In genomic region chr6:16800942-16801341, GRCh38 we compare ENCODE assay signal across 1 cellular context.
TF ChIP-seq lines count a peak whose summit lies in the region.

No MANE protein-coding gene starts in this region.

TF ChIP-seq in K562, 482 proteins besides CTCF, POLR2A, EP300 and RAD21 (continued from another document):
- no peak for TF ChIP-seq GTF3C2 (IDR thresholded peaks at IDR 0.05; ENCODE audit: borderline replicate concordance, extremely low read depth, insufficient read length)
- TF ChIP-seq CEBPB (tag; IDR thresholded peaks at IDR 0.05): peak; percentile 96
- TF ChIP-seq TAL1 (IDR thresholded peaks at IDR 0.05): no peak
- no peak for TF ChIP-seq NUFIP1 (IDR thresholded peaks at IDR 0.05; ENCODE audit: partially characterized antibody)
- TF ChIP-seq ZNF639 (CRISPR knock-in tag; conservative IDR thresholded peaks at IDR 0.05 in 1 of 2, IDR thresholded peaks at IDR 0.05 in 1 of 2): no peak
- TF ChIP-seq NR2F6 (CRISPR knock-in tag; IDR thresholded peaks at IDR 0.05): no peak
- TF ChIP-seq, protein P1, sequence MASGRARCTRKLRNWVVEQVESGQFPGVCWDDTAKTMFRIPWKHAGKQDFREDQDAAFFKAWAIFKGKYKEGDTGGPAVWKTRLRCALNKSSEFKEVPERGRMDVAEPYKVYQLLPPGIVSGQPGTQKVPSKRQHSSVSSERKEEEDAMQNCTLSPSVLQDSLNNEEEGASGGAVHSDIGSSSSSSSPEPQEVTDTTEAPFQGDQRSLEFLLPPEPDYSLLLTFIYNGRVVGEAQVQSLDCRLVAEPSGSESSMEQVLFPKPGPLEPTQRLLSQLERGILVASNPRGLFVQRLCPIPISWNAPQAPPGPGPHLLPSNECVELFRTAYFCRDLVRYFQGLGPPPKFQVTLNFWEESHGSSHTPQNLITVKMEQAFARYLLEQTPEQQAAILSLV (tag; IDR thresholded peaks at IDR 0.05): peak; percentile 63; the same call in 1 of the 2 replicates
- TF ChIP-seq ZNF609 (CRISPR knock-in tag; IDR thresholded peaks at IDR 0.05; ENCODE audit: borderline replicate concordance): no peak
- TF ChIP-seq, protein P2, sequence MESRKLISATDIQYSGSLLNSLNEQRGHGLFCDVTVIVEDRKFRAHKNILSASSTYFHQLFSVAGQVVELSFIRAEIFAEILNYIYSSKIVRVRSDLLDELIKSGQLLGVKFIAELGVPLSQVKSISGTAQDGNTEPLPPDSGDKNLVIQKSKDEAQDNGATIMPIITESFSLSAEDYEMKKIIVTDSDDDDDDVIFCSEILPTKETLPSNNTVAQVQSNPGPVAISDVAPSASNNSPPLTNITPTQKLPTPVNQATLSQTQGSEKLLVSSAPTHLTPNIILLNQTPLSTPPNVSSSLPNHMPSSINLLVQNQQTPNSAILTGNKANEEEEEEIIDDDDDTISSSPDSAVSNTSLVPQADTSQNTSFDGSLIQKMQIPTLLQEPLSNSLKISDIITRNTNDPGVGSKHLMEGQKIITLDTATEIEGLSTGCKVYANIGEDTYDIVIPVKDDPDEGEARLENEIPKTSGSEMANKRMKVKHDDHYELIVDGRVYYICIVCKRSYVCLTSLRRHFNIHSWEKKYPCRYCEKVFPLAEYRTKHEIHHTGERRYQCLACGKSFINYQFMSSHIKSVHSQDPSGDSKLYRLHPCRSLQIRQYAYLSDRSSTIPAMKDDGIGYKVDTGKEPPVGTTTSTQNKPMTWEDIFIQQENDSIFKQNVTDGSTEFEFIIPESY (CRISPR knock-in tag; IDR thresholded peaks at IDR 0.05): no peak
- no peak for TF ChIP-seq RNF2 (IDR thresholded peaks at IDR 0.05)
- TF ChIP-seq HNRNPUL1 (IDR thresholded peaks at IDR 0.05; ENCODE audit: low read length): no peak
- no peak for TF ChIP-seq TRIM24 (IDR thresholded peaks at IDR 0.05)
- TF ChIP-seq, protein P3, sequence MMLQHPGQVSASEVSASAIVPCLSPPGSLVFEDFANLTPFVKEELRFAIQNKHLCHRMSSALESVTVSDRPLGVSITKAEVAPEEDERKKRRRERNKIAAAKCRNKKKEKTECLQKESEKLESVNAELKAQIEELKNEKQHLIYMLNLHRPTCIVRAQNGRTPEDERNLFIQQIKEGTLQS (IDR thresholded peaks at IDR 0.05): peak; percentile 53
- TF ChIP-seq, protein P3 (CRISPR knock-in tag; conservative IDR thresholded peaks at IDR 0.05): no peak
- peak; percentile 88 for TF ChIP-seq MEF2D (tag; conservative IDR thresholded peaks at IDR 0.05; ENCODE audit: low read depth)
- TF ChIP-seq CEBPG (CRISPR knock-in tag; IDR thresholded peaks at IDR 0.05): peak; percentile 81
- peak; percentile 96 to 97 for TF ChIP-seq CEBPG (tag; conservative IDR thresholded peaks at IDR 0.05 in 1 of 2, IDR thresholded peaks at IDR 0.05 in 1 of 2)
- no peak for TF ChIP-seq E2F4 (CRISPR knock-in tag; IDR thresholded peaks at IDR 0.05; ENCODE audit: low read depth)
- no peak for TF ChIP-seq DPF2 (IDR thresholded peaks at IDR 0.05)
- no peak for TF ChIP-seq CHD2 (IDR thresholded peaks at IDR 0.05; ENCODE audit: low read depth, low read length)
- TF ChIP-seq CREBBP (IDR thresholded peaks at IDR 0.05; ENCODE audit: low read depth, low read length): no peak
- no peak for TF ChIP-seq POLR2AphosphoS5 (IDR thresholded peaks at IDR 0.05; ENCODE audit: control insufficient read depth, insufficient read depth, low read depth, low read length)
- TF ChIP-seq FOSL1 (tag; conservative IDR thresholded peaks at IDR 0.05): peak; percentile 40
- TF ChIP-seq KHSRP (IDR thresholded peaks at IDR 0.05): no peak
- TF ChIP-seq ZFP36 (IDR thresholded peaks at IDR 0.05; ENCODE audit: low read depth, low read length, partially characterized antibody): no peak
- TF ChIP-seq, protein P4, sequence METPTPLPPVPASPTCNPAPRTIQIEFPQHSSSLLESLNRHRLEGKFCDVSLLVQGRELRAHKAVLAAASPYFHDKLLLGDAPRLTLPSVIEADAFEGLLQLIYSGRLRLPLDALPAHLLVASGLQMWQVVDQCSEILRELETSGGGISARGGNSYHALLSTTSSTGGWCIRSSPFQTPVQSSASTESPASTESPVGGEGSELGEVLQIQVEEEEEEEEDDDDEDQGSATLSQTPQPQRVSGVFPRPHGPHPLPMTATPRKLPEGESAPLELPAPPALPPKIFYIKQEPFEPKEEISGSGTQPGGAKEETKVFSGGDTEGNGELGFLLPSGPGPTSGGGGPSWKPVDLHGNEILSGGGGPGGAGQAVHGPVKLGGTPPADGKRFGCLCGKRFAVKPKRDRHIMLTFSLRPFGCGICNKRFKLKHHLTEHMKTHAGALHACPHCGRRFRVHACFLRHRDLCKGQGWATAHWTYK (CRISPR knock-in tag; IDR thresholded peaks at IDR 0.05): peak; percentile 86; the same call in 1 of the 2 replicates
- no peak for TF ChIP-seq ZNF436 (CRISPR knock-in tag; IDR thresholded peaks at IDR 0.05)
- TF ChIP-seq RAD51 (IDR thresholded peaks at IDR 0.05; ENCODE audit: borderline replicate concordance, low read depth): no peak
- TF ChIP-seq YY1 (IDR thresholded peaks at IDR 0.05; ENCODE audit: borderline replicate concordance in 1 of 3, control insufficient read depth in 1 of 3, extremely low read depth in 1 of 3, insufficient read depth in 3 of 3, insufficient read length in 1 of 3, insufficient replicate concordance in 2 of 3, low read depth in 1 of 3, low read length in 2 of 3): no peak
- TF ChIP-seq AFF4 (CRISPR knock-in tag; IDR thresholded peaks at IDR 0.05): no peak
- TF ChIP-seq PTRF (tag; IDR thresholded peaks at IDR 0.05): no peak
- TF ChIP-seq ZNF764 (CRISPR knock-in tag; IDR thresholded peaks at IDR 0.05; ENCODE audit: low read depth): no peak
- no peak for TF ChIP-seq C11orf30 (IDR thresholded peaks at IDR 0.05; ENCODE audit: low read depth)
TF ChIP-seq in K562: peak in this region for 7.
